In the genomic region with DNA sequence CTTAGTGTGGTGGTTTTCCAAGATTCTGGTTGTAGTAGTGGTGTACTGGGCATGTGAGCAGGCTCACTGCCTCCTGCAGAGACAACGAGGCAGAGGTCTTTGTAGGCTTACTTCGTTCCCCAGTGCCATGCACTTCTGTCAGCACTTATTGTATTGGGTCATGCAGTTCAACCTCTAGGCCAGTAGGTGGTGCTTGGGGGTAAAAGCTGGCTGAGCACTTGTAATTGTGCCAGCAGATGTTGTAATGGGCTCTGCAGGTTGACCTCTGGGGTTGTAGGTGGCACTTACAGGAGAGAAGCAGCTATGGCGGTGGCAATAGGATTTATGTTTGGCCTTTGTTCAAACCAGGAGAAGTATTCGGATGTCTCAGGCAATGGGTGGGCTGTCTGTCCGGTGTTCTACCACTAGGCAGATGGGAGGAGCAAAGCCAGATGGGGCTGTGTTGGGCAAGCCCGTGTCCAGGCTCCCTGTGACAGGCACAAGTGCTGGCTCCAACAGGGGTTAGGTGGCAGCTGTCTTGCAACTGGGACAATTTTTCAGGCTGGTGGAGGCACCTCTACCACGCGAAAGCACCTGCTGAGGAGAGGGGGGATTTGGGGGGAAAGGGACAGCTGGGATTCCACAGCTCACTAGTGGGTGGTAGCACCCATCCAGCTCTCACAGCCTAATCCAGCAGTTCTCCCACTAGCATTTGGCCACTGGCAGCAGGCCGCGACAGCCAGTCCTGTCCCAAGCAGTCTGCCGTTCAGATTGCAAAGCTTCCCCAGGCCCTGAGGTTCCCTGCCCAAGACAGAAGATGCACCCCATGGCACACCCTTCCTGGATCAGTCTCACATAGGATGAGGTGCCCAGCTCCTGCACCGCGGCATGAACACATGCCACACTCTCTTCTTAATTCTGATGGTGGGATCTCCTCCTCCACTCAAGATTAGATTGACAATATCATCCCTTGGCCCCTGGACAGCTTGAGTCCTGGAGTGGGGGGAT, we compare ENCODE assay signal across 8 cellular contexts.
A peak's percentile ranks its signal among the peaks of the same experiment; 100 is the strongest.
DNase-seq lines count a peak whose midpoint lies in the region; ATAC-seq and TF ChIP-seq lines count a peak whose summit lies in the region.

No MANE protein-coding gene starts in this region.

- peak; percentile 96 for TF ChIP-seq CTCF in AG09309 (IDR thresholded peaks at IDR 0.05; ENCODE audit: control insufficient read depth, insufficient read depth, low read depth, low read length, missing control alignments)
- TF ChIP-seq CTCF in cardiac fibroblast (IDR thresholded peaks at IDR 0.05; ENCODE audit: low read depth, low read length) = peak; percentile 89

- no peak overlapping the region for H3K4me3 ChIP-seq in AG09309 (ENCODE audit: control insufficient read depth, low read depth, low read length)
- no peak overlapping the region for H3K4me3 ChIP-seq in cardiac fibroblast (replicated peaks in 1 of 2; ENCODE audit: low read depth in 2 of 2, low read length in 2 of 2)

- intact Hi-C loops in left colon (cut with DNase I, micrococcal nuclease) = loop anchor here in 1 of 2 donors (2.0 kb wide), 1 partner anchor 363 kb away; no protein-coding TSS in a partner anchor

- DNase-seq in AG09309 (ENCODE audit: low read depth) = peak; percentile 34
- peak; percentile 73 for DNase-seq in NCI-H1105 treated with DMSO at 0.1 percent for 48 hours (lab: John Stamatoyannopoulos, UW)
- DNase-seq in T follicular helper cell (ENCODE audit: low read depth) = peak; percentile 8
- DNase-seq in cardiac fibroblast (ENCODE audit: low read depth in 2 of 2) = peak; percentile 75 to 79
- peak; percentile 36 to 46 for DNase-seq in left colon
- DNase-seq in stimulated activated CD8-positive, alpha-beta memory T cell treated with anti-CD3 and anti-CD28 coated beads, Interleukin-4, amount 100 ng/mL, for 24 hours (ENCODE audit: low read depth) = peak; percentile 17

- ATAC-seq in GM18519 (IDR thresholded peaks at IDR 0.05; ENCODE audit: low FRiP score, unreplicated experiment) = peak; percentile 99
- ATAC-seq in HG02885 (IDR thresholded peaks at IDR 0.05; ENCODE audit: poor library complexity, unreplicated experiment) = peak; percentile 100
- peak; percentile 87 for ATAC-seq in left colon

Comparison
In these comparisons a context has a peak if more than half of its experiments do, and no peak if none do; other contexts are left out.
1. DNase-seq: peak in every context shown above with its lines; median percentile 77 in cardiac fibroblast; 73 in NCI-H1105 treated with DMSO at 0.1 percent for 48 hours; 41 in left colon; 34 in AG09309; 17 in stimulated activated CD8-positive, alpha-beta memory T cell treated with anti-CD3 and anti-CD28 coated beads, Interleukin-4, amount 100 ng/mL, for 24 hours; 8 in T follicular helper cell.